1 cellular context compared by ENCODE assay signal in genomic region chr5:138492552-138493045, GRCh38.
TF ChIP-seq lines count a peak whose summit lies in the region.

No MANE protein-coding gene starts in this region.

TF ChIP-seq in liver, 16 proteins besides CTCF, POLR2A, EP300 and RAD21 (continued from another document):
- no peak for TF ChIP-seq REST (IDR thresholded peaks at IDR 0.05)
- TF ChIP-seq RXRA (IDR thresholded peaks at IDR 0.05) = no peak
- no peak for TF ChIP-seq FOXA1 (IDR thresholded peaks at IDR 0.05)
- TF ChIP-seq EGR1 (IDR thresholded peaks at IDR 0.05; ENCODE audit: low read depth in 2 of 2) = no peak
- TF ChIP-seq NR2F2 (IDR thresholded peaks at IDR 0.05) = no peak
- no peak for TF ChIP-seq FOXA2 (IDR thresholded peaks at IDR 0.05)
- no peak for TF ChIP-seq SP1 (IDR thresholded peaks at IDR 0.05)
- no peak for TF ChIP-seq YY1 (IDR thresholded peaks at IDR 0.05)
- no peak for TF ChIP-seq ATF3 (IDR thresholded peaks at IDR 0.05)
- TF ChIP-seq GABPA (IDR thresholded peaks at IDR 0.05 in 1 of 2, conservative IDR thresholded peaks at IDR 0.05 in 1 of 2) = no peak
- TF ChIP-seq HNF4G (IDR thresholded peaks at IDR 0.05) = no peak
- no peak for TF ChIP-seq HNF4A (conservative IDR thresholded peaks at IDR 0.05)
- no peak for TF ChIP-seq ZBTB33 (IDR thresholded peaks at IDR 0.05)
- TF ChIP-seq JUND (IDR thresholded peaks at IDR 0.05) = no peak
